8 cellular contexts compared by ENCODE assay signal in genomic region chr3:132352556-132353143, GRCh38. TPM values are rescaled to one million over a fixed set of nuclear protein-coding genes. Genes with fewer than 3 reads are reported as not detected.
DNase-seq lines count a peak whose midpoint lies in the region; ATAC-seq, FAIRE-seq and TF ChIP-seq lines count a peak whose summit lies in the region.

No MANE protein-coding gene starts in this region.

- no peak overlapping the region for H3K27ac Mint-ChIP-seq in activated CD4-positive, alpha-beta T cell treated with anti-CD3 and anti-CD28 coated beads, Interleukin-2, amount 10 ng/mL, durations not matched to agents 7 days and 5 days

- ATAC-seq in A549 (peak; percentile 43 to 82; a peak in 3 of 6 replicates), GM18508 (IDR thresholded peaks at IDR 0.05; ENCODE audit: insufficient read depth, unreplicated experiment) (peak; percentile 72), HG03442 (IDR thresholded peaks at IDR 0.05; ENCODE audit: unreplicated experiment) (peak; percentile 80)

- H3K4me1 Mint-ChIP-seq in activated CD4-positive, alpha-beta T cell treated with anti-CD3 and anti-CD28 coated beads, Interleukin-2, amount 10 ng/mL, durations not matched to agents 7 days and 5 days, result peaks cover 1% of the 10 kb centered on the region

- H3K4me3 Mint-ChIP-seq in activated CD4-positive, alpha-beta T cell treated with anti-CD3 and anti-CD28 coated beads, Interleukin-2, amount 10 ng/mL, durations not matched to agents 7 days and 5 days, result no peak overlapping the region

- peak; percentile 38 to 61 for DNase-seq in A549 (ENCODE audit: low read depth in 1 of 2, low spot score in 1 of 2)
- peak; percentile 63 for DNase-seq in NCI-H69 (lab: John Stamatoyannopoulos, UW)
- DNase-seq in activated CD4-positive, alpha-beta T cell treated with anti-CD3 and anti-CD28 coated beads, Interleukin-2, amount 10 ng/mL, durations not matched to agents 7 days and 5 days, result peak; percentile 77
- peak; percentile 32 to 70 for DNase-seq in dermis microvascular lymphatic vessel endothelial cell (ENCODE audit: low read depth in 2 of 2)
- DNase-seq in medulla oblongata (ENCODE audit: extremely low spot score), result peak; percentile 75
- peak; percentile 5 to 43 for DNase-seq in stimulated activated CD8-positive, alpha-beta memory T cell treated with anti-CD3 and anti-CD28 coated beads, Interleukin-4, amount 100 ng/mL, for 1 hour (ENCODE audit: low read depth in 2 of 2, low spot score in 1 of 2)

- WGBS in A549 (ENCODE audit: missing lambda C conversion rate), result 9% methylated on average over 6 of the region's 6 CpGs

- TF ChIP-seq POLR2A in A549 (IDR thresholded peaks at IDR 0.05; ENCODE audit: low read length), result no peak

- H3K27me3 Mint-ChIP-seq in activated CD4-positive, alpha-beta T cell treated with anti-CD3 and anti-CD28 coated beads, Interleukin-2, amount 10 ng/mL, durations not matched to agents 7 days and 5 days, result peaks cover 10% of the 10 kb centered on the region

- peak; percentile 65 for FAIRE-seq in A549 (lab: Jason Lieb, UNC)

- H3K9me3 ChIP-seq in A549, result no peaks in the 10 kb centered on the region

- H3K4me3 ChIP-seq in A549, result no peak overlapping the region

- peak; percentile 70 to 74 for TF ChIP-seq RAD21 in A549 (conservative IDR thresholded peaks at IDR 0.05 in 1 of 2, IDR thresholded peaks at IDR 0.05 in 1 of 2)

- no peak for TF ChIP-seq EP300 in A549 (IDR thresholded peaks at IDR 0.05)

- H3K27ac ChIP-seq in A549, result no peak overlapping the region

- no peak overlapping the region for H3K4me2 ChIP-seq in A549

- CTCF ChIA-PET in A549 (lab: Yijun Ruan, JAX), result interaction anchor here (0.6 to 13.7 kb wide), 6 partner anchors 10 to 175 kb away, joined by 3 to 118 read pairs (median 8); no protein-coding TSS in a partner anchor
- CTCF ChIA-PET in activated CD4-positive, alpha-beta T cell treated with anti-CD3 and anti-CD28 coated beads, Interleukin-2, amount 10 ng/mL, durations not matched to agents 7 days and 5 days (lab: Charles Lee), result interaction anchor here (1.2 to 1.9 kb wide), 2 partner anchors 10 to 47 kb away, joined by 3 to 5 read pairs; no protein-coding TSS in a partner anchor

- H3K4me1 ChIP-seq in A549, result no peaks in the 10 kb centered on the region

- no peaks in the 10 kb centered on the region for H3K9me3 Mint-ChIP-seq in activated CD4-positive, alpha-beta T cell treated with anti-CD3 and anti-CD28 coated beads, Interleukin-2, amount 10 ng/mL, durations not matched to agents 7 days and 5 days

- POLR2A ChIA-PET in A549 (lab: Yijun Ruan, JAX), result no interaction called here
- POLR2A ChIA-PET in activated CD4-positive, alpha-beta T cell treated with anti-CD3 and anti-CD28 coated beads, Interleukin-2, amount 10 ng/mL, durations not matched to agents 7 days and 5 days (lab: Charles Lee), result no interaction called here

- H3K36me3 Mint-ChIP-seq in activated CD4-positive, alpha-beta T cell treated with anti-CD3 and anti-CD28 coated beads, Interleukin-2, amount 10 ng/mL, durations not matched to agents 7 days and 5 days (ENCODE audit: low read depth), result no peaks in the 10 kb centered on the region

- TF ChIP-seq CTCF in A549 (IDR thresholded peaks at IDR 0.05), result peak; percentile 73

TF ChIP-seq in A549, 52 proteins besides CTCF, POLR2A, EP300 and RAD21:
- TF ChIP-seq SMC3 (IDR thresholded peaks at IDR 0.05) (peak; percentile 73), JUN (IDR thresholded peaks at IDR 0.05) (no peak)

RNA-seq across cellular contexts. Expression of gene ACP3, which starts 35.4 kb away (rescaled TPM):
- polyA plus RNA-seq in A549 (2011; rRNA removed), result 0.19 and 0.33 TPM in 2 replicates
- polyA plus RNA-seq in A549 (2012; cell fraction: cytosol; rRNA removed), result 0.06 TPM in 1 of 2 replicates, not detected in the other
- polyA plus RNA-seq in A549 (2012; cell fraction: nucleus; rRNA removed), result not detected in 2 replicates
- polyA plus RNA-seq in A549 (2017; fragmentation: RNase III; extraction: RNeasy Plus Mini Kit Qiagen cat#74134 plus additional on column Dnase treatment), result 0.09 to 0.21 TPM in 2 of 3 replicates, not detected in the other
- 0.44 and 0.91 TPM in 2 replicates for polyA minus RNA-seq in A549 (2011; rRNA and poly(A)+ RNA removed)
- not detected for total RNA-seq in activated CD4-positive, alpha-beta T cell treated with anti-CD3 and anti-CD28 coated beads, Interleukin-2, amount 10 ng/mL, durations not matched to agents 7 days and 5 days
- total RNA-seq in dermis microvascular lymphatic vessel endothelial cell, result not detected in 2 replicates

Comparison
In these comparisons a context has a peak if more than half of its experiments do, and no peak if none do; other contexts are left out.
1. DNase-seq: peak in every context shown above with its lines; median percentile 77 in activated CD4-positive, alpha-beta T cell treated with anti-CD3 and anti-CD28 coated beads, Interleukin-2, amount 10 ng/mL, durations not matched to agents 7 days and 5 days; 75 in medulla oblongata; 63 in NCI-H69; 51 in dermis microvascular lymphatic vessel endothelial cell; 50 in A549; 24 in stimulated activated CD8-positive, alpha-beta memory T cell treated with anti-CD3 and anti-CD28 coated beads, Interleukin-4, amount 100 ng/mL, for 1 hour.